ENCODE assay signal across 8 cellular contexts in genomic region chr7:129635300-129636029, GRCh38. TPM values are rescaled to one million over a fixed set of nuclear protein-coding genes. Genes with fewer than 3 reads are reported as not detected.
DNase-seq lines count a peak whose midpoint lies in the region; ATAC-seq, FAIRE-seq and TF ChIP-seq lines count a peak whose summit lies in the region.

No MANE protein-coding gene starts in this region.

- WGBS in right cardiac atrium: 23% methylated on average over 6 of the region's 6 CpGs
- 19 to 21% (median 19%) methylated on average over 6 of the region's 6 CpGs for WGBS in small intestine, 3 donors

- intact Hi-C loops in right cardiac atrium (cut with DNase I): no loop called here

- H3K9me3 ChIP-seq in right cardiac atrium (ENCODE audit: control insufficient read depth, low read length) (no peaks in the 10 kb centered on the region), small intestine (ENCODE audit: control insufficient read depth, low read depth) (no peaks in the 10 kb centered on the region)

- H3K4me1 ChIP-seq in right cardiac atrium (ENCODE audit: control insufficient read depth, insufficient read depth, low read length) (peaks cover 2% of the 10 kb centered on the region), small intestine (ENCODE audit: control insufficient read depth in 2 of 2, insufficient read depth in 1 of 2, low read depth in 1 of 2, low read length in 1 of 2) (peaks cover 0 to 3% of the 10 kb centered on the region in 2 donors)

- peak; percentile 78 for DNase-seq in ELR (ENCODE audit: low read depth)
- peak; percentile 74 for DNase-seq in HEK293T (ENCODE audit: extremely low spot score)
- peak; percentile 71 for DNase-seq in NCI-H146 (lab: John Stamatoyannopoulos, UW)
- DNase-seq in T-helper 2 cell: peak in 4 of 5 experiments; percentile 43 to 76 (median 46)
- peak; percentile 58 for DNase-seq in amniotic stem cell (lab: John Stamatoyannopoulos, UW)
- peak; percentile 35 to 72 (median 61) for DNase-seq in right cardiac atrium
- peak; percentile 76 for DNase-seq in small intestine

- no peak overlapping the region for H3K27ac ChIP-seq in right cardiac atrium (ENCODE audit: low read length)
- H3K27ac ChIP-seq in small intestine (ENCODE audit: low read depth in 1 of 2, low read length in 1 of 2): no peak overlapping the region

- H3K4me3 ChIP-seq in right cardiac atrium (ENCODE audit: low read length) (no peak overlapping the region), small intestine (ENCODE audit: low read depth in 1 of 2, low read length in 2 of 2) (no peak overlapping the region)

- no peak for FAIRE-seq in small intestine (lab: Jason Lieb, UNC)

- H3K27me3 ChIP-seq in right cardiac atrium (ENCODE audit: control insufficient read depth, insufficient read depth) (no peaks in the 10 kb centered on the region), small intestine (ENCODE audit: control insufficient read depth in 2 of 2, insufficient read depth in 2 of 2, low read length in 2 of 2) (no peaks in the 10 kb centered on the region)

- no peaks in the 10 kb centered on the region for H3K36me3 ChIP-seq in small intestine (ENCODE audit: control insufficient read depth in 2 of 2, insufficient read depth in 2 of 2, low read length in 2 of 2)

- ATAC-seq in right cardiac atrium: peak; percentile 82 to 84
- ATAC-seq in HG02970 (IDR thresholded peaks at IDR 0.05; ENCODE audit: low FRiP score, unreplicated experiment): no peak

- CTCF ChIA-PET in HEK293T (lab: Yijun Ruan, JAX): interaction anchor here (0.6 to 1.0 kb wide), 3 partner anchors 30 to 268 kb away, joined by 3 to 4 read pairs (median 3); no protein-coding TSS in a partner anchor

- POLR2A ChIA-PET in HEK293T (lab: Yijun Ruan, JAX): interaction anchor here (1.5 kb wide), 1 partner anchor 24 kb away, joined by 4 read pairs; the partner anchor contains the start of gene NRF1

TF ChIP-seq in HEK293T, 16 proteins besides CTCF, POLR2A, EP300 and RAD21:
- no peak for TF ChIP-seq FOXA1 (IDR thresholded peaks at IDR 0.05)
- TF ChIP-seq ELF4 (IDR thresholded peaks at IDR 0.05): no peak
- TF ChIP-seq FOXM1 (IDR thresholded peaks at IDR 0.05; ENCODE audit: borderline replicate concordance): no peak
- TF ChIP-seq PKNOX1 (IDR thresholded peaks at IDR 0.05): no peak
- TF ChIP-seq ARNT (IDR thresholded peaks at IDR 0.05): no peak
- TF ChIP-seq TARDBP (IDR thresholded peaks at IDR 0.05): no peak
- TF ChIP-seq FOXK2 (IDR thresholded peaks at IDR 0.05): no peak
- TF ChIP-seq SUZ12 (IDR thresholded peaks at IDR 0.05): no peak
- TF ChIP-seq L3MBTL2 (conservative IDR thresholded peaks at IDR 0.05): no peak
- no peak for TF ChIP-seq LEF1 (IDR thresholded peaks at IDR 0.05; ENCODE audit: borderline replicate concordance)
- no peak for TF ChIP-seq ZNF384 (IDR thresholded peaks at IDR 0.05)
- no peak for TF ChIP-seq SP1 (IDR thresholded peaks at IDR 0.05)
- no peak for TF ChIP-seq CTBP1 (IDR thresholded peaks at IDR 0.05; ENCODE audit: borderline replicate concordance)
- TF ChIP-seq NFRKB (IDR thresholded peaks at IDR 0.05): no peak

RNA-seq across cellular contexts. Expression of gene NRF1, which starts 23.9 kb away (rescaled TPM):
- total RNA-seq in right cardiac atrium: 10 to 100 TPM; 16.5 to 20.0 (median 19.4) TPM
- polyA plus RNA-seq in right cardiac atrium: 5.7 TPM
- 1 to 10 TPM; 7.6 to 9.7 (median 8.8) TPM for polyA plus RNA-seq in small intestine
